ENCODE assay signal across 14 cellular contexts in the genomic region with DNA sequence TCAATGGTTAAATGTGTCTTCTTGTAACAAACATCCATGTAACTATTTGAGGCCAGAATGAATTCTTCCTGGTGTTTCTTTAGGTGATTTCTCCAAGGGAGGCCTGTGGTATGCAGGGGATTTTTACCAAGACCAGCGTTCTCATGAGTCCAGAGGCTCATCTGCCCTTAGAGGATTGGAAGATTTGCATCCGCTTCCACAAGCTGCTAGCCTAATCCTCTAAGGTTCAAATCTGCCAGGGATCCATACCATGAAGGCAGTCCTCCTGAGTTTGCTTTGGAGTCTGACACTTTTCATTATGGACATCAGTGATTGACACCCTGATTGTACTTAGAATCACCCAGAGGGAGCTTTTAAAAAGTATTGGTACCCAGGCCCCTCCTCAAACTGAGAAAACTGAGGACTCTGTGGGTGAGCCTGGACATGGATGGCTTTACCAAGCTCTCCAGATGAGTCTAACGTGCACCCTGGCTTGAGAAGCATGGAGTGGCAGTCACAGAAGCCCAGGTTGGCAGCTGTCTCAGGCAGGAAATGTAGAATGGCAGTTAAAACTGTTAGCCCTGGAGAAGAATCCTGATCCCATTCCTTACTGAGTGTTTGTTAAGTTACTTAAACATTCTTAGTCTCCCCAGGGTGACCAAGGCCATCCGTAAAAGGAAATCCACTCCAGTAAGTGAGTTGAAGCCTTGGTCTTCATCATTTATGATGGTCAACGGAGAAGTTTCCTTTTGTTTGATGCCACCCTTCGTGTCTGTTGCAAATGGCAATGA.
A peak's percentile ranks its signal among the peaks of the same experiment; 100 is the strongest.
DNase-seq lines count a peak whose midpoint lies in the region; TF ChIP-seq lines count a peak whose summit lies in the region.
"Had no signal": no experiment of that assay in that cellular context is flagged by ENCODE, and none has a peak within 500 bp of the region (broad histone marks: within the 10 kb centered on the region; RNA-seq: fewer than 3 reads in every experiment).

No MANE protein-coding gene starts in this region.

- no peaks in the 10 kb centered on the region for H3K9me3 Mint-ChIP-seq in progenitor cell of endocrine pancreas (ENCODE audit: low read depth)
- H3K9me3 Mint-ChIP-seq: activated naive CD8-positive, alpha-beta T cell treated with anti-CD3 and anti-CD28 coated beads, Interleukin-2, amount 10 ng/mL, durations not matched to agents 7 days and 5 days had no signal

- H3K27me3 ChIP-seq in esophagus squamous epithelium = peaks cover 0 to 20% (median 0%) of the 10 kb centered on the region in 4 donors
- H3K27me3 ChIP-seq: transverse colon had no signal

- no peaks in the 10 kb centered on the region for H3K36me3 ChIP-seq in esophagus squamous epithelium
- H3K36me3 ChIP-seq: transverse colon had no signal

- H3K4me1 Mint-ChIP-seq in progenitor cell of endocrine pancreas (ENCODE audit: low read depth) = peaks cover 9% of the 10 kb centered on the region

- no peak overlapping the region for H3K4me3 Mint-ChIP-seq in progenitor cell of endocrine pancreas (ENCODE audit: low read depth)
- H3K4me3 Mint-ChIP-seq: activated CD4-positive, alpha-beta T cell treated with anti-CD3 and anti-CD28 coated beads for 36 hours; activated naive CD8-positive, alpha-beta T cell treated with anti-CD3 and anti-CD28 coated beads, Interleukin-2, amount 10 ng/mL, durations not matched to agents 7 days and 5 days had no signal

- TF ChIP-seq POLR2A in esophagus squamous epithelium (IDR thresholded peaks at IDR 0.05) = no peak

- DNase-seq in NCI-H1092 treated with DMSO at 0.1 percent for 48 hours (lab: John Stamatoyannopoulos, UW) (peak; percentile 3), NCI-H1092 (lab: John Stamatoyannopoulos, UW) (no peak), NCI-H2196 treated with DMSO at 0.1 percent for 48 hours (lab: John Stamatoyannopoulos, UW; ENCODE audit: unreplicated experiment) (peak; percentile 5), esophagus squamous epithelium (lab: John Stamatoyannopoulos, UW) (no peak), amniotic stem cell (lab: John Stamatoyannopoulos, UW) (no peak), progenitor cell of endocrine pancreas (ENCODE audit: low spot score, unreplicated experiment) (no peak), NCI-H146 treated with DMSO at 0.1 percent for 48 hours (lab: John Stamatoyannopoulos, UW; ENCODE audit: unreplicated experiment) (no peak)
- DNase-seq: activated CD4-positive, alpha-beta T cell treated with anti-CD3 and anti-CD28 coated beads for 36 hours; activated naive CD8-positive, alpha-beta T cell treated with anti-CD3 and anti-CD28 coated beads, Interleukin-2, amount 10 ng/mL, durations not matched to agents 7 days and 5 days; NCI-H1105; NCI-H446; stimulated activated CD4-positive, alpha-beta T cell treated with anti-CD3 and anti-CD28 coated beads, Interleukin-4, amount 100 ng/mL, for 1 hour; transverse colon had no signal

- intact Hi-C loops in esophagus squamous epithelium (cut with DNase I) = loop anchor here (5.0 kb wide), 2 partner anchors 418 to 432 kb away; no protein-coding TSS in a partner anchor

- H3K36me3 Mint-ChIP-seq in progenitor cell of endocrine pancreas (ENCODE audit: insufficient read depth) = no peaks in the 10 kb centered on the region
- H3K36me3 Mint-ChIP-seq: activated naive CD8-positive, alpha-beta T cell treated with anti-CD3 and anti-CD28 coated beads, Interleukin-2, amount 10 ng/mL, durations not matched to agents 7 days and 5 days had no signal

- no peaks in the 10 kb centered on the region for H3K27me3 Mint-ChIP-seq in progenitor cell of endocrine pancreas
- H3K27me3 Mint-ChIP-seq: activated CD4-positive, alpha-beta T cell treated with anti-CD3 and anti-CD28 coated beads for 36 hours; activated naive CD8-positive, alpha-beta T cell treated with anti-CD3 and anti-CD28 coated beads, Interleukin-2, amount 10 ng/mL, durations not matched to agents 7 days and 5 days had no signal

- no peaks in the 10 kb centered on the region for H3K9me3 ChIP-seq in esophagus squamous epithelium
- H3K9me3 ChIP-seq: transverse colon had no signal

- 38 to 40% methylated on average over 6 of the region's 6 CpGs for WGBS in esophagus squamous epithelium, 2 donors

- TF ChIP-seq CTCF in esophagus squamous epithelium (IDR thresholded peaks at IDR 0.05) (no peak), progenitor cell of endocrine pancreas (IDR thresholded peaks at IDR 0.05; ENCODE audit: unreplicated experiment) (no peak)

- peaks cover 0 to 22% (median 3%) of the 10 kb centered on the region in 3 donors for H3K4me1 ChIP-seq in esophagus squamous epithelium

- H3K27ac ChIP-seq in esophagus squamous epithelium (peak overlapping the region in 3 of 4 donors; percentile 34 to 66 (median 62)), skin epidermis (peak overlapping the region in 11 of 21 experiments; percentile 8 to 81 (median 46))

- no peak overlapping the region for H3K4me3 ChIP-seq in esophagus squamous epithelium
- no peak overlapping the region for H3K4me3 ChIP-seq in skin epidermis
- H3K4me3 ChIP-seq: transverse colon had no signal

- H3K27ac Mint-ChIP-seq in progenitor cell of endocrine pancreas = no peak overlapping the region
- H3K27ac Mint-ChIP-seq: activated CD4-positive, alpha-beta T cell treated with anti-CD3 and anti-CD28 coated beads for 36 hours; activated naive CD8-positive, alpha-beta T cell treated with anti-CD3 and anti-CD28 coated beads, Interleukin-2, amount 10 ng/mL, durations not matched to agents 7 days and 5 days had no signal

Comparison
In these comparisons a context has a peak if more than half of its experiments do, and no peak if none do; other contexts are left out.
1. DNase-seq: peak in NCI-H1092 treated with DMSO at 0.1 percent for 48 hours (single experiment) and NCI-H2196 treated with DMSO at 0.1 percent for 48 hours (single experiment); none in NCI-H1092 (single experiment), esophagus squamous epithelium (single experiment), amniotic stem cell (single experiment), progenitor cell of endocrine pancreas (single experiment) and NCI-H146 treated with DMSO at 0.1 percent for 48 hours (single experiment).